In the genomic region with DNA sequence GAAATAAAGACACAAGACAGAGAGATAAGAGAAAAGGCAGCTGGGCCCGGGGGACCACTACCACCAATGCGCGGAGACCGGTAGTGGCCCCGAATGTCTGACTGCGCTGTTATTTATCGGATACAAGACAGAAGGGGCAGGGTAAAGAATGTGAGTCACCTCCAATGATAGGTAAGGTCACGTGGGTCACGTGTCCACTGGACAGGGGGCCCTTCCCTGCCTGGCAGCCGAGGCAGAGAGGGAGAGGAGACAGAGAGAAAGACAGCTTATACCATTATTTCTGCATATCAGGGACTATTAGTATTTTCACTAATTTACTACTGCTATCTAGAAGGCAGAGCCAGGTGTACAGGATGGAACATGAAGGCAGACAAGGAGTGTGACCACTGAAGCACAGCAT, we compare ENCODE assay signal across 8 cellular contexts. TPM values are rescaled to one million over a fixed set of nuclear protein-coding genes. Genes with fewer than 3 reads are reported as not detected.
DNase-seq lines count a peak whose midpoint lies in the region; ATAC-seq and TF ChIP-seq lines count a peak whose summit lies in the region.
"Not testable (repeated sequence)": the region's sequence is repeated elsewhere in the genome, so short reads cannot be mapped to it uniquely, and the experiment has no call there.

No MANE protein-coding gene starts in this region.

- H3K4me1 Mint-ChIP-seq in CD4-positive, CD25-positive, alpha-beta regulatory T cell = peaks cover 8 to 40% (median 13%) of the 10 kb centered on the region in 4 donors
- H3K4me1 Mint-ChIP-seq in activated CD8-positive, alpha-beta T cell treated with anti-CD3 and anti-CD28 coated beads for 36 hours (ENCODE audit: low read depth) = peaks cover 43% of the 10 kb centered on the region
- H3K4me1 Mint-ChIP-seq in osteocyte (ENCODE audit: unreplicated experiment) = peaks cover 24% of the 10 kb centered on the region
- H3K4me1 Mint-ChIP-seq in stimulated activated naive CD8-positive, alpha-beta T cell treated with anti-CD3 and anti-CD28 coated beads, Interleukin-15, amount 100 ng/mL, for 72 hours = peaks cover 41% of the 10 kb centered on the region

- H3K27ac Mint-ChIP-seq in CD4-positive, CD25-positive, alpha-beta regulatory T cell = peak overlapping the region in 2 of 3 donors; percentile 68 to 88
- H3K27ac Mint-ChIP-seq in activated CD8-positive, alpha-beta T cell treated with anti-CD3 and anti-CD28 coated beads for 36 hours = peak overlapping the region; percentile 68
- H3K27ac Mint-ChIP-seq in activated naive CD4-positive, alpha-beta T cell treated with anti-CD3 and anti-CD28 coated beads, Interleukin-2, amount 50 U/mL, for 72 hours = peak overlapping the region; percentile 50 to 77
- peak overlapping the region; percentile 41 for H3K27ac Mint-ChIP-seq in osteocyte (ENCODE audit: unreplicated experiment)
- H3K27ac Mint-ChIP-seq in stimulated activated naive CD8-positive, alpha-beta T cell treated with anti-CD3 and anti-CD28 coated beads, Interleukin-15, amount 100 ng/mL, for 72 hours = peak overlapping the region in 1 of 2 donors; percentile 40

- not testable (repeated sequence) for DNase-seq in CD4-positive, CD25-positive, alpha-beta regulatory T cell; SK-N-SH; activated CD8-positive, alpha-beta T cell treated with anti-CD3 and anti-CD28 coated beads for 36 hours; activated naive CD4-positive, alpha-beta T cell treated with anti-CD3 and anti-CD28 coated beads, Interleukin-2, amount 50 U/mL, for 72 hours (ENCODE audit: low spot score in 2 of 2); coronary artery (ENCODE audit: low spot score); hepatocyte (ENCODE audit: low spot score); osteocyte (ENCODE audit: extremely low spot score, unreplicated experiment); stimulated activated naive CD8-positive, alpha-beta T cell treated with anti-CD3 and anti-CD28 coated beads, Interleukin-15, amount 100 ng/mL, for 72 hours

- H3K36me3 ChIP-seq in CD4-positive, CD25-positive, alpha-beta regulatory T cell (ENCODE audit: control insufficient read depth, insufficient read depth, low read length); SK-N-SH (replicated peaks in 1 of 2; ENCODE audit: control insufficient read depth in 1 of 2, insufficient read depth in 2 of 2, low read length in 1 of 2); hepatocyte (replicated peaks; ENCODE audit: insufficient read depth, low read depth): not testable (repeated sequence)

- not testable (repeated sequence) for H3K4me3 ChIP-seq in CD4-positive, CD25-positive, alpha-beta regulatory T cell (ENCODE audit: low read depth, low read length); SK-N-SH (ENCODE audit: low read depth in 2 of 2, low read length in 1 of 2); hepatocyte
- peak overlapping the region; percentile 48 for H3K4me3 ChIP-seq in coronary artery

- not testable (repeated sequence) for H3K27ac ChIP-seq in CD4-positive, CD25-positive, alpha-beta regulatory T cell (ENCODE audit: insufficient read depth, low read length, poor library complexity, severe bottlenecking); SK-N-SH (ENCODE audit: low read depth in 2 of 2, low read length in 1 of 2); hepatocyte
- peak overlapping the region in 1 of 2 donors; percentile 68 for H3K27ac ChIP-seq in coronary artery

- not testable (repeated sequence) for H3K27me3 Mint-ChIP-seq in CD4-positive, CD25-positive, alpha-beta regulatory T cell; activated CD8-positive, alpha-beta T cell treated with anti-CD3 and anti-CD28 coated beads for 36 hours; osteocyte (ENCODE audit: unreplicated experiment); stimulated activated naive CD8-positive, alpha-beta T cell treated with anti-CD3 and anti-CD28 coated beads, Interleukin-15, amount 100 ng/mL, for 72 hours

- POLR2A ChIA-PET in SK-N-SH (lab: Yijun Ruan, JAX) = not testable (repeated sequence)
- POLR2A ChIA-PET in activated CD8-positive, alpha-beta T cell treated with anti-CD3 and anti-CD28 coated beads for 36 hours (lab: Charles Lee) = interaction anchor here (0.8 kb wide), 1 partner anchor 289 kb away, joined by 3 read pairs; no protein-coding TSS in a partner anchor

- not testable (repeated sequence) for H4K20me1 ChIP-seq in SK-N-SH (ENCODE audit: insufficient read depth); hepatocyte (ENCODE audit: insufficient read depth, poor library complexity, severe bottlenecking)

- not testable (repeated sequence) for ATAC-seq in CD4-positive, CD25-positive, alpha-beta regulatory T cell (ENCODE audit: low read depth in 2 of 2); activated CD8-positive, alpha-beta T cell treated with anti-CD3 and anti-CD28 coated beads for 36 hours; activated naive CD4-positive, alpha-beta T cell treated with anti-CD3 and anti-CD28 coated beads, Interleukin-2, amount 50 U/mL, for 72 hours; stimulated activated naive CD8-positive, alpha-beta T cell treated with anti-CD3 and anti-CD28 coated beads, Interleukin-15, amount 100 ng/mL, for 72 hours

- H3K4me3 Mint-ChIP-seq in CD4-positive, CD25-positive, alpha-beta regulatory T cell = peak overlapping the region in 3 of 4 donors; percentile 9 to 56 (median 35)
- H3K4me3 Mint-ChIP-seq in activated CD8-positive, alpha-beta T cell treated with anti-CD3 and anti-CD28 coated beads for 36 hours = peak overlapping the region; percentile 55
- H3K4me3 Mint-ChIP-seq in osteocyte (ENCODE audit: unreplicated experiment) = not testable (repeated sequence)
- H3K4me3 Mint-ChIP-seq in stimulated activated naive CD8-positive, alpha-beta T cell treated with anti-CD3 and anti-CD28 coated beads, Interleukin-15, amount 100 ng/mL, for 72 hours = peak overlapping the region; percentile 29 to 58

- TF ChIP-seq RAD21 in SK-N-SH (IDR thresholded peaks at IDR 0.05; ENCODE audit: low read length) = not testable (repeated sequence)

- H3K36me3 Mint-ChIP-seq in CD4-positive, CD25-positive, alpha-beta regulatory T cell = peaks cover 18% of the 10 kb centered on the region
- peaks cover 43% of the 10 kb centered on the region for H3K36me3 Mint-ChIP-seq in activated CD8-positive, alpha-beta T cell treated with anti-CD3 and anti-CD28 coated beads for 36 hours (ENCODE audit: low read depth)
- peaks cover 0 to 29% of the 10 kb centered on the region in 2 donors for H3K36me3 Mint-ChIP-seq in activated naive CD4-positive, alpha-beta T cell treated with anti-CD3 and anti-CD28 coated beads, Interleukin-2, amount 50 U/mL, for 72 hours
- H3K36me3 Mint-ChIP-seq in osteocyte (ENCODE audit: unreplicated experiment) = peaks cover 20% of the 10 kb centered on the region

- H2AFZ ChIP-seq in SK-N-SH (ENCODE audit: low read depth) = 0 out of 2 replicates have a peak overlapping the region, but pooled peaks have one; percentile 46
- not testable (repeated sequence) for H2AFZ ChIP-seq in hepatocyte

- CTCF ChIA-PET in SK-N-SH (lab: Yijun Ruan, JAX) = interaction anchor here (0.6 to 1.6 kb wide), 3 partner anchors 8 to 440 kb away, joined by 3 to 4 read pairs (median 3); no protein-coding TSS in a partner anchor
- CTCF ChIA-PET in activated CD8-positive, alpha-beta T cell treated with anti-CD3 and anti-CD28 coated beads for 36 hours (lab: Charles Lee) = interaction anchor here (1.1 kb wide), 1 partner anchor 13 kb away, joined by 3 read pairs; no protein-coding TSS in a partner anchor

- H3K9ac ChIP-seq in SK-N-SH = not testable (repeated sequence)

- H3K27me3 ChIP-seq in CD4-positive, CD25-positive, alpha-beta regulatory T cell (ENCODE audit: control insufficient read depth, insufficient read depth, low read length); SK-N-SH (ENCODE audit: insufficient read depth); hepatocyte: not testable (repeated sequence)

- H3F3A ChIP-seq in SK-N-SH (replicated peaks; ENCODE audit: insufficient read depth) = not testable (repeated sequence)

- not testable (repeated sequence) for TF ChIP-seq EP300 in SK-N-SH (IDR thresholded peaks at IDR 0.05; ENCODE audit: borderline replicate concordance in 1 of 2, low read depth in 1 of 2, low read length in 1 of 2)

- not testable (repeated sequence) for H3K9me3 ChIP-seq in CD4-positive, CD25-positive, alpha-beta regulatory T cell (ENCODE audit: control insufficient read depth in 2 of 2, low read length in 2 of 2); SK-N-SH; hepatocyte (ENCODE audit: low read depth)

- H3K9me2 ChIP-seq in SK-N-SH; hepatocyte (replicated peaks; ENCODE audit: insufficient read depth): not testable (repeated sequence)

- 84% methylated on average over 8 of the region's 10 CpGs for WGBS in SK-N-SH (ENCODE audit: low lambda C conversion rate)
- WGBS in hepatocyte (ENCODE audit: low lambda C conversion rate, missing lambda C conversion rate) = 86% methylated on average over 10 of the region's 10 CpGs

- not testable (repeated sequence) for H3K9me3 Mint-ChIP-seq in CD4-positive, CD25-positive, alpha-beta regulatory T cell; activated CD8-positive, alpha-beta T cell treated with anti-CD3 and anti-CD28 coated beads for 36 hours; activated naive CD4-positive, alpha-beta T cell treated with anti-CD3 and anti-CD28 coated beads, Interleukin-2, amount 50 U/mL, for 72 hours; osteocyte (ENCODE audit: unreplicated experiment); stimulated activated naive CD8-positive, alpha-beta T cell treated with anti-CD3 and anti-CD28 coated beads, Interleukin-15, amount 100 ng/mL, for 72 hours

- intact Hi-C loops in activated CD8-positive, alpha-beta T cell treated with anti-CD3 and anti-CD28 coated beads for 36 hours (cut with micrococcal nuclease) = not testable (repeated sequence)

- H3K79me2 ChIP-seq in SK-N-SH (ENCODE audit: insufficient read depth) (peaks cover 25% of the 10 kb centered on the region), hepatocyte (peaks cover 19% of the 10 kb centered on the region)

- H3K4me2 ChIP-seq in SK-N-SH (0 out of 2 replicates have a peak overlapping the region, but pooled peaks have one; percentile 55), hepatocyte (peak overlapping the region; percentile 65)

- not testable (repeated sequence) for TF ChIP-seq CTCF in SK-N-SH (IDR thresholded peaks at IDR 0.05); activated CD8-positive, alpha-beta T cell treated with anti-CD3 and anti-CD28 coated beads for 36 hours (IDR thresholded peaks at IDR 0.05); coronary artery (IDR thresholded peaks at IDR 0.05); hepatocyte (IDR thresholded peaks at IDR 0.05; ENCODE audit: poor library complexity); osteocyte (IDR thresholded peaks at IDR 0.05)

- peaks cover 21% of the 10 kb centered on the region for H3K4me1 ChIP-seq in CD4-positive, CD25-positive, alpha-beta regulatory T cell (ENCODE audit: control insufficient read depth, insufficient read depth, low read length, poor library complexity, severe bottlenecking)
- not testable (repeated sequence) for H3K4me1 ChIP-seq in SK-N-SH (ENCODE audit: control insufficient read depth in 1 of 2, insufficient read depth in 2 of 2, low read depth in 1 of 2, low read length in 1 of 2); hepatocyte (ENCODE audit: insufficient read depth)

RNA-seq across cellular contexts. Expression of a gene that starts 12.7 kb away (rescaled TPM):
- 24.1 TPM for total RNA-seq in CD4-positive, CD25-positive, alpha-beta regulatory T cell
- polyA plus RNA-seq in CD4-positive, CD25-positive, alpha-beta regulatory T cell = 10 to 100 TPM; 17.5 to 26.4 (median 21.9) TPM
- polyA plus RNA-seq in SK-N-SH (2012; rRNA removed) (53.4 and 57.1 TPM in 2 replicates), hepatocyte (24.5 and 32.2 TPM in 2 replicates)
- polyA plus RNA-seq in SK-N-SH (2012; cell fraction: cytosol; rRNA removed) = 46.0 and 51.9 TPM in 2 replicates
- 34.3 and 71.8 TPM in 2 replicates for polyA plus RNA-seq in SK-N-SH (2012; cell fraction: nucleus; rRNA removed)
- total RNA-seq in activated CD8-positive, alpha-beta T cell treated with anti-CD3 and anti-CD28 coated beads for 36 hours = 10 to 100 TPM; 26.0 to 27.3 TPM
- 10 to 100 TPM; 27.8 to 46.9 TPM for total RNA-seq in activated naive CD4-positive, alpha-beta T cell treated with anti-CD3 and anti-CD28 coated beads, Interleukin-2, amount 50 U/mL, for 72 hours
- total RNA-seq in hepatocyte (22.7 and 31.5 TPM in 2 replicates), osteocyte (28.0 and 28.1 TPM in 2 replicates)

RNA-seq across cellular contexts. Expression of a gene that starts 50.4 kb away (rescaled TPM):
- total RNA-seq in CD4-positive, CD25-positive, alpha-beta regulatory T cell = 0.81 TPM
- under 1 TPM in 2 of 4 donors, not detected in 2; 0.13 to 0.14 TPM for polyA plus RNA-seq in CD4-positive, CD25-positive, alpha-beta regulatory T cell
- polyA plus RNA-seq in SK-N-SH (2012; rRNA removed) = 7.6 and 7.7 TPM in 2 replicates
- 3.3 and 4.3 TPM in 2 replicates for polyA plus RNA-seq in SK-N-SH (2012; cell fraction: cytosol; rRNA removed)
- polyA plus RNA-seq in SK-N-SH (2012; cell fraction: nucleus; rRNA removed) = 17.4 and 23.0 TPM in 2 replicates
- 1 to 10 TPM; 1.2 to 1.4 TPM for total RNA-seq in activated CD8-positive, alpha-beta T cell treated with anti-CD3 and anti-CD28 coated beads for 36 hours
- 1 to 10 TPM; 1.3 to 3.2 TPM for total RNA-seq in activated naive CD4-positive, alpha-beta T cell treated with anti-CD3 and anti-CD28 coated beads, Interleukin-2, amount 50 U/mL, for 72 hours
- total RNA-seq in hepatocyte = 1.4 and 4.3 TPM in 2 replicates
- 1.4 and 4.8 TPM in 2 replicates for polyA plus RNA-seq in hepatocyte
- 4.2 and 5.5 TPM in 2 replicates for total RNA-seq in osteocyte
